ENCODE assay signal across 32 cellular contexts in genomic region chr6:52820198-52820597, GRCh38. TPM values are rescaled to one million over a fixed set of nuclear protein-coding genes. Genes with fewer than 3 reads are reported as not detected.
DNase-seq lines count a peak whose midpoint lies in the region; ATAC-seq, FAIRE-seq and TF ChIP-seq lines count a peak whose summit lies in the region.
"Had no signal": no experiment of that assay in that cellular context is flagged by ENCODE, and none has a peak within 500 bp of the region (broad histone marks: within the 10 kb centered on the region; RNA-seq: fewer than 3 reads in every experiment).

No MANE protein-coding gene starts in this region.

- peaks cover 2% of the 10 kb centered on the region for H3K9me3 Mint-ChIP-seq in activated CD8-positive, alpha-beta memory T cell treated with anti-CD3 and anti-CD28 coated beads, Interleukin-2, amount 10 ng/mL, durations not matched to agents 7 days and 5 days (ENCODE audit: low read depth)
- H3K9me3 Mint-ChIP-seq: activated T-helper 1 cell treated with anti-CD3 and anti-CD28 coated beads, Interleukin-12 subunit alpha, Interleukin-12 subunit beta, Interleukin-2, Interleukin-4 antibody, amounts not matched to agents 30 ng/mL and 10 ng/mL and 1 ng/mL, durations not matched to agents 14 hours and 24 hours and 36 hours; natural killer cell treated with Interleukin-12 subunit alpha and Interleukin-12 subunit beta and Interleukin-15 and Interleukin-18, amount 100 ng/mL, for 72 hours had no signal

- H3K4me1 Mint-ChIP-seq in activated CD8-positive, alpha-beta memory T cell treated with anti-CD3 and anti-CD28 coated beads, Interleukin-2, amount 10 ng/mL, durations not matched to agents 7 days and 5 days: no peaks in the 10 kb centered on the region

- H3K9me2 ChIP-seq in GM23248 (ENCODE audit: insufficient read depth): no peaks in the 10 kb centered on the region

- TF ChIP-seq CTCF in astrocyte of the spinal cord (IDR thresholded peaks at IDR 0.05; ENCODE audit: low read depth, low read length) (no peak), fibroblast of pulmonary artery (IDR thresholded peaks at IDR 0.05; ENCODE audit: low read length, missing control alignments) (no peak), tibial artery (IDR thresholded peaks at IDR 0.05) (no peak)

- H3K9me3 ChIP-seq in GM23248 (ENCODE audit: low read depth) (no peaks in the 10 kb centered on the region), tibial artery (peaks cover 0 to 12% (median 0%) of the 10 kb centered on the region in 3 donors)
- H3K9me3 ChIP-seq: HAP-1, mucosa of descending colon, ovary, upper lobe of right lung had no signal

- peaks cover 5% of the 10 kb centered on the region; the same call in 1 of the 2 replicates for H3F3A ChIP-seq in GM23248 (ENCODE audit: insufficient read depth)

- H3K27ac Mint-ChIP-seq in activated CD8-positive, alpha-beta memory T cell treated with anti-CD3 and anti-CD28 coated beads, Interleukin-2, amount 10 ng/mL, durations not matched to agents 7 days and 5 days: no peak overlapping the region
- H3K27ac Mint-ChIP-seq: activated naive CD4-positive, alpha-beta T cell treated with anti-CD3 and anti-CD28 coated beads for 36 hours; activated T-helper 1 cell treated with anti-CD3 and anti-CD28 coated beads, Interleukin-12 subunit alpha, Interleukin-12 subunit beta, Interleukin-2, Interleukin-4 antibody, amounts not matched to agents 30 ng/mL and 10 ng/mL and 1 ng/mL, durations not matched to agents 14 hours and 24 hours and 36 hours; natural killer cell treated with Interleukin-12 subunit alpha and Interleukin-12 subunit beta and Interleukin-15 and Interleukin-18, amount 100 ng/mL, for 72 hours; WTC11 had no signal

- peak overlapping the region; percentile 25 for H3K4me2 ChIP-seq in GM23248 (ENCODE audit: unreplicated experiment)

- H3K36me3 ChIP-seq in GM23248 (ENCODE audit: low read depth) (no peaks in the 10 kb centered on the region), tibial artery (no peaks in the 10 kb centered on the region)
- H3K36me3 ChIP-seq: cardiac muscle cell, HAP-1, heart right ventricle, ovary, Peyer's patch, upper lobe of right lung had no signal

- no peak overlapping the region for H3K4me3 Mint-ChIP-seq in activated CD8-positive, alpha-beta memory T cell treated with anti-CD3 and anti-CD28 coated beads, Interleukin-2, amount 10 ng/mL, durations not matched to agents 7 days and 5 days
- H3K4me3 Mint-ChIP-seq: activated naive CD4-positive, alpha-beta T cell treated with anti-CD3 and anti-CD28 coated beads for 36 hours; activated T-helper 1 cell treated with anti-CD3 and anti-CD28 coated beads, Interleukin-12 subunit alpha, Interleukin-12 subunit beta, Interleukin-2, Interleukin-4 antibody, amounts not matched to agents 30 ng/mL and 10 ng/mL and 1 ng/mL, durations not matched to agents 14 hours and 24 hours and 36 hours; natural killer cell treated with Interleukin-12 subunit alpha and Interleukin-12 subunit beta and Interleukin-15 and Interleukin-18, amount 100 ng/mL, for 72 hours; WTC11 had no signal

- H3K4me1 ChIP-seq in GM23248 (ENCODE audit: insufficient read depth): peaks cover 11% of the 10 kb centered on the region
- peaks cover 0 to 18% (median 6%) of the 10 kb centered on the region in 4 donors for H3K4me1 ChIP-seq in tibial artery
- H3K4me1 ChIP-seq: HAP-1, heart right ventricle, upper lobe of right lung had no signal

- no peaks in the 10 kb centered on the region for H3K27me3 Mint-ChIP-seq in activated CD8-positive, alpha-beta memory T cell treated with anti-CD3 and anti-CD28 coated beads, Interleukin-2, amount 10 ng/mL, durations not matched to agents 7 days and 5 days

- H3K9ac ChIP-seq in GM23248: no peak overlapping the region

- no peaks in the 10 kb centered on the region for H4K20me1 ChIP-seq in GM23248 (ENCODE audit: insufficient read depth)

- CTCF ChIA-PET in activated CD8-positive, alpha-beta memory T cell treated with anti-CD3 and anti-CD28 coated beads, Interleukin-2, amount 10 ng/mL, durations not matched to agents 7 days and 5 days (lab: Charles Lee): no interaction called here

- no peak for FAIRE-seq in frontal cortex (lab: Jason Lieb, UNC)
- FAIRE-seq: endometrium had no signal

- ATAC-seq in GM21786 (IDR thresholded peaks at IDR 0.05; ENCODE audit: unreplicated experiment): no peak
- no peak for ATAC-seq in activated CD8-positive, alpha-beta memory T cell treated with anti-CD3 and anti-CD28 coated beads, Interleukin-2, amount 10 ng/mL, durations not matched to agents 7 days and 5 days
- ATAC-seq: heart right ventricle; mucosa of descending colon; natural killer cell treated with Interleukin-12 subunit alpha and Interleukin-12 subunit beta and Interleukin-15 and Interleukin-18, amount 100 ng/mL, for 72 hours; upper lobe of right lung; WTC11 had no signal

- DNase-seq in GM23248 (peak; percentile 88), astrocyte of the spinal cord (ENCODE audit: low read depth, low spot score) (peak; percentile 18), fibroblast of pulmonary artery (ENCODE audit: low read depth) (peak; percentile 29), tibial artery (no peak), frontal cortex (ENCODE audit: low spot score in 2 of 2) (no peak)
- DNase-seq in activated CD8-positive, alpha-beta memory T cell treated with anti-CD3 and anti-CD28 coated beads, Interleukin-2, amount 10 ng/mL, durations not matched to agents 7 days and 5 days: no peak
- DNase-seq: activated naive CD4-positive, alpha-beta T cell treated with anti-CD3 and anti-CD28 coated beads for 36 hours; AML-193; amygdala; dermis blood vessel endothelial cell; GDM1; heart right ventricle; mucosa of descending colon; NCI-H1105; NCI-H2029 treated with DMSO at 0.1 percent for 48 hours; NCI-H2227 treated with DMSO at 0.1 percent for 48 hours; NCI-H69; ovary; Peyer's patch; retina; stimulated activated CD4-positive, alpha-beta T cell treated with anti-CD3 and anti-CD28 coated beads, Interleukin-2, amount 100 ng/mL, for 48 hours; SW 1271; upper lobe of right lung had no signal

- peaks cover 2% of the 10 kb centered on the region for H3K36me3 Mint-ChIP-seq in activated CD8-positive, alpha-beta memory T cell treated with anti-CD3 and anti-CD28 coated beads, Interleukin-2, amount 10 ng/mL, durations not matched to agents 7 days and 5 days
- H3K36me3 Mint-ChIP-seq: natural killer cell treated with Interleukin-12 subunit alpha and Interleukin-12 subunit beta and Interleukin-15 and Interleukin-18, amount 100 ng/mL, for 72 hours had no signal

- H3K27ac ChIP-seq in GM23248 (no peak overlapping the region), tibial artery (peak overlapping the region; percentile 17 to 35)
- H3K27ac ChIP-seq: cardiac muscle cell, heart right ventricle, ovary, Peyer's patch, upper lobe of right lung had no signal

- no peaks in the 10 kb centered on the region for H3K79me2 ChIP-seq in GM23248 (ENCODE audit: insufficient read depth)

- H3K27me3 ChIP-seq in GM23248 (replicated peaks; ENCODE audit: insufficient read depth) (no peaks in the 10 kb centered on the region), tibial artery (no peaks in the 10 kb centered on the region)
- H3K27me3 ChIP-seq: cardiac muscle cell, heart right ventricle, ovary, Peyer's patch, upper lobe of right lung had no signal

- H2AFZ ChIP-seq in GM23248: no peak overlapping the region

- 13 to 19% methylated on average over 2 of the region's 2 CpGs for WGBS in GM23248 (ENCODE audit: low coverage in 1 of 2, low lambda C conversion rate in 2 of 2, missing lambda C conversion rate in 2 of 2), 2 experiments

- intact Hi-C loops in tibial artery (cut with DNase I; ENCODE audit: low total_unique reads): no loop called here

- H3K4me3 ChIP-seq in GM23248: no peak overlapping the region
- no peak overlapping the region for H3K4me3 ChIP-seq in astrocyte of the spinal cord (ENCODE audit: low read depth, low read length)
- no peak overlapping the region for H3K4me3 ChIP-seq in fibroblast of pulmonary artery (replicated peaks; ENCODE audit: low read depth, low read length)
- no peak overlapping the region for H3K4me3 ChIP-seq in tibial artery
- H3K4me3 ChIP-seq: cardiac muscle cell, HAP-1, heart right ventricle, mucosa of descending colon, ovary, Peyer's patch, upper lobe of right lung had no signal

- in situ Hi-C loops in GM23248 (cut with MboI): no loop called here
- in situ Hi-C loops in astrocyte of the spinal cord (cut with HindIII; ENCODE audit: low sequenced_read_pairs): no loop called here

RNA-seq across cellular contexts. Expression of gene GSTA1, which starts 16.6 kb away (rescaled TPM):
- 0.11 TPM in 1 of 2 replicates, not detected in the other for total RNA-seq in GM23248 (2014; rRNA removed; shearing (Covaris generic))
- polyA plus RNA-seq in GM23248 (2016; fragmentation: Nextera tagmentation; extraction: Ambion mirVana): 0.45 and 1.1 TPM in 2 replicates
- total RNA-seq in activated CD8-positive, alpha-beta memory T cell treated with anti-CD3 and anti-CD28 coated beads, Interleukin-2, amount 10 ng/mL, durations not matched to agents 7 days and 5 days: not detected
- not detected for total RNA-seq in frontal cortex
- total RNA-seq: activated naive CD4-positive, alpha-beta T cell treated with anti-CD3 and anti-CD28 coated beads for 36 hours; activated T-helper 1 cell treated with anti-CD3 and anti-CD28 coated beads, Interleukin-12 subunit alpha, Interleukin-12 subunit beta, Interleukin-2, Interleukin-4 antibody, amounts not matched to agents 30 ng/mL and 10 ng/mL and 1 ng/mL, durations not matched to agents 14 hours and 24 hours and 36 hours; cardiac muscle cell; dermis blood vessel endothelial cell; fibroblast of villous mesenchyme; heart right ventricle; lung microvascular endothelial cell; natural killer cell treated with Interleukin-12 subunit alpha and Interleukin-12 subunit beta and Interleukin-15 and Interleukin-18, amount 100 ng/mL, for 72 hours had no signal
- polyA plus RNA-seq: heart right ventricle had no signal

RNA-seq across cellular contexts. Expression of gene GSTA5, which starts 20.4 kb away (rescaled TPM):
- not detected in 2 replicates for total RNA-seq in GM23248 (2014; rRNA removed; shearing (Covaris generic))
- not detected in 2 replicates for polyA plus RNA-seq in GM23248 (2016; fragmentation: Nextera tagmentation; extraction: Ambion mirVana)
- total RNA-seq in activated CD8-positive, alpha-beta memory T cell treated with anti-CD3 and anti-CD28 coated beads, Interleukin-2, amount 10 ng/mL, durations not matched to agents 7 days and 5 days: not detected
- total RNA-seq in frontal cortex: not detected
- total RNA-seq: activated naive CD4-positive, alpha-beta T cell treated with anti-CD3 and anti-CD28 coated beads for 36 hours; activated T-helper 1 cell treated with anti-CD3 and anti-CD28 coated beads, Interleukin-12 subunit alpha, Interleukin-12 subunit beta, Interleukin-2, Interleukin-4 antibody, amounts not matched to agents 30 ng/mL and 10 ng/mL and 1 ng/mL, durations not matched to agents 14 hours and 24 hours and 36 hours; cardiac muscle cell; dermis blood vessel endothelial cell; fibroblast of villous mesenchyme; heart right ventricle; lung microvascular endothelial cell; mucosa of descending colon; natural killer cell treated with Interleukin-12 subunit alpha and Interleukin-12 subunit beta and Interleukin-15 and Interleukin-18, amount 100 ng/mL, for 72 hours; ovary; Peyer's patch; upper lobe of right lung; WTC11 had no signal
- polyA plus RNA-seq: cardiac muscle cell, heart right ventricle, ovary had no signal

RNA-seq across cellular contexts. Expression of gene GSTA2, which starts 56.9 kb away (rescaled TPM):
- 0.11 TPM in 1 of 2 replicates, not detected in the other for total RNA-seq in GM23248 (2014; rRNA removed; shearing (Covaris generic))
- 0.51 TPM in 1 of 2 replicates, not detected in the other for polyA plus RNA-seq in GM23248 (2016; fragmentation: Nextera tagmentation; extraction: Ambion mirVana)
- total RNA-seq in activated CD8-positive, alpha-beta memory T cell treated with anti-CD3 and anti-CD28 coated beads, Interleukin-2, amount 10 ng/mL, durations not matched to agents 7 days and 5 days: not detected
- total RNA-seq in frontal cortex: not detected
- total RNA-seq: activated naive CD4-positive, alpha-beta T cell treated with anti-CD3 and anti-CD28 coated beads for 36 hours; activated T-helper 1 cell treated with anti-CD3 and anti-CD28 coated beads, Interleukin-12 subunit alpha, Interleukin-12 subunit beta, Interleukin-2, Interleukin-4 antibody, amounts not matched to agents 30 ng/mL and 10 ng/mL and 1 ng/mL, durations not matched to agents 14 hours and 24 hours and 36 hours; cardiac muscle cell; dermis blood vessel endothelial cell; fibroblast of villous mesenchyme; heart right ventricle; lung microvascular endothelial cell; natural killer cell treated with Interleukin-12 subunit alpha and Interleukin-12 subunit beta and Interleukin-15 and Interleukin-18, amount 100 ng/mL, for 72 hours; upper lobe of right lung; WTC11 had no signal
- polyA plus RNA-seq: heart right ventricle had no signal

Comparison
In these comparisons a context has a peak if more than half of its experiments do, and no peak if none do; other contexts are left out.
1. DNase-seq: peak in GM23248 (single experiment), astrocyte of the spinal cord (single experiment) and fibroblast of pulmonary artery (single experiment); none in tibial artery (0 of 2), activated CD8-positive, alpha-beta memory T cell treated with anti-CD3 and anti-CD28 coated beads, Interleukin-2, amount 10 ng/mL, durations not matched to agents 7 days and 5 days (single experiment) and frontal cortex (0 of 2).